In the genomic region with DNA sequence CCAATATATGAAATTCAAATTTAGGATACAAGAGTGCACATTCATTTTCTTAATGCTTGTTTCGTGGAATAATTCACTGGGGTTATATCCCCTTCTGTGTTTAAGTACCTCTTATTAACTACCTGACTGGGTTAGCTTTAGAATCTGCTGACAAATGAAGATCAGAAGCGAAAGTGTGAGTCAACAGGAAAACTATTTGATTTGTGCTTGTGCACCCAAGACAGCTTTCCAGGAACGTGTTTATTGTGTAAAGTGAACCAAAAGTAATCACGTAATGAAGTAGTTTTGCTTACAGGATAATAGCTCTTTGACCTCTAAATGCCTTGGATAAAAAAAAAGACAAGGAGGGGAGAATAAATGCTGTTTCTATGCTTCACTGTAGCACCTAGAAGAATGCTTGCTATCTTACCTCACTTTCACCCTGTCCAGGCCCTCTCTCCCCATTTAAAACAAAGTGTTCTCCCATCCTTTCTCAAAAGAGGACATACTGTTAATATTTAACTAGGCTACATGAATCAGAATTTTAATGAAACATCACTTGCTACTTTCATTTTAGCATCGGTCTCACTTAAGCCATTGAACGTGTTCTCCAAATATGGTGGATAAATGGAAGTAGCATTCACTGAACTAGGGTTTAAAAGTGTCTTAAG, we compare ENCODE assay signal across 10 cellular contexts.
DNase-seq lines count a peak whose midpoint lies in the region; ATAC-seq and TF ChIP-seq lines count a peak whose summit lies in the region.
"Had no signal": no experiment of that assay in that cellular context is flagged by ENCODE, and none has a peak within 500 bp of the region (broad histone marks: within the 10 kb centered on the region; RNA-seq: fewer than 3 reads in every experiment).

No MANE protein-coding gene starts in this region.

- no peaks in the 10 kb centered on the region for H3K9me3 ChIP-seq in spleen
- H3K9me3 ChIP-seq: BE2C had no signal

- H3K4me1 ChIP-seq in spleen, result no peaks in the 10 kb centered on the region
- H3K4me1 ChIP-seq: BE2C had no signal

- no peak for TF ChIP-seq POLR2A in spleen (IDR thresholded peaks at IDR 0.05)

- TF ChIP-seq CTCF in spleen (IDR thresholded peaks at IDR 0.05 in 8 of 11, conservative IDR thresholded peaks at IDR 0.05 in 3 of 11), result no peak

- intact Hi-C loops in spleen (cut with DNase I; ENCODE audit: low total_unique reads), result no loop called here

- ATAC-seq in GM19043 (IDR thresholded peaks at IDR 0.05; ENCODE audit: low read depth, unreplicated experiment) (peak; percentile 68), HG03342 (IDR thresholded peaks at IDR 0.05; ENCODE audit: unreplicated experiment) (peak; percentile 61)
- ATAC-seq: left ventricle myocardium superior had no signal

- peak; percentile 49 for DNase-seq in ACHN
- peak; percentile 24 for DNase-seq in epithelial cell of prostate (ENCODE audit: low read depth, low spot score)
- DNase-seq in amygdala (lab: John Stamatoyannopoulos, UW), result no peak
- DNase-seq in spleen, result no peak
- no peak for DNase-seq in activated CD8-positive, alpha-beta memory T cell treated with anti-CD3 and anti-CD28 coated beads, Interleukin-2, amount 50 U/mL, for 48 hours
- no peak for DNase-seq in SHP77 treated with DMSO at 0.1 percent for 48 hours (lab: John Stamatoyannopoulos, UW)
- DNase-seq: BE2C, left ventricle myocardium superior had no signal

- H3K36me3 ChIP-seq in spleen, result no peaks in the 10 kb centered on the region
- H3K36me3 ChIP-seq: BE2C had no signal

- H3K4me3 ChIP-seq in spleen, result no peak overlapping the region

- H3K27me3 ChIP-seq in spleen (replicated peaks in 1 of 7), result no peaks in the 10 kb centered on the region
- H3K27me3 ChIP-seq: BE2C had no signal

- peak overlapping the region; percentile 6 for H3K27ac ChIP-seq in epithelial cell of prostate
- no peak overlapping the region for H3K27ac ChIP-seq in spleen

- in situ Hi-C loops in ACHN (cut with HindIII; ENCODE audit: low pct_ligation_motif_present, low pct_unique_long_range_greater_than_20kb, low sequenced_read_pairs), result no loop called here

- WGBS in spleen, 5 donors, result 47 to 63% (median 52%) methylated on average over 6 of the region's 6 CpGs

Comparison
In these comparisons a context has a peak if more than half of its experiments do, and no peak if none do; other contexts are left out.
1. DNase-seq: peak in ACHN (single experiment) and epithelial cell of prostate (single experiment); none in amygdala (0 of 56), spleen (single experiment), activated CD8-positive, alpha-beta memory T cell treated with anti-CD3 and anti-CD28 coated beads, Interleukin-2, amount 50 U/mL, for 48 hours (single experiment) and SHP77 treated with DMSO at 0.1 percent for 48 hours (single experiment).